1 cellular context compared by ENCODE assay signal in the genomic region with DNA sequence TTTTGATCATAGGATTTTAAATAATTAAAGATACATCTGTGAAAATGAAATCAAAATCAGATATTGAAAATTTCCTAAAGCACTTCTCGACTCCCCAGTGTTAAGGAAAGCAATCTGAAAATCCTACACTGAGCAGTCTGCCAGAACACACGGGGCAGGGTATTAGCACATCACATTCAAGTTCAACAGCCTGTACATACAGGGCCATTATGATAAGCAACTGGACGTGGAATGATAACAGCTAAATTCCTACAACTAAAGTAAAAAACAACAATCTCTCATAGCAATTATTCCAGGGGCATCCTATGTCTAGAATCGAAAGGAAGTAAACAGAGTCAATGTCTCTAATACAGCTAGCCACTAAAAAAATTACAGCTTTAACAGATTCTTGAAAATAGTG.
TF ChIP-seq lines count a peak whose summit lies in the region.

No MANE protein-coding gene starts in this region.

TF ChIP-seq in K562, 482 proteins besides CTCF, POLR2A, EP300 and RAD21:
- TF ChIP-seq TRIM24 (IDR thresholded peaks at IDR 0.05) (peak in 1 of 2 experiments; percentile 39; a peak in 1 of 4 replicates), HNRNPL (IDR thresholded peaks at IDR 0.05; ENCODE audit: low read depth, low read length) (no peak), KDM1A (IDR thresholded peaks at IDR 0.05) (peak; percentile 45 to 68), TCF3 (CRISPR knock-in tag; IDR thresholded peaks at IDR 0.05) (peak; percentile 52), TEAD4 (IDR thresholded peaks at IDR 0.05; ENCODE audit: low read length) (peak; percentile 78), TEAD4 (CRISPR knock-in tag; IDR thresholded peaks at IDR 0.05; ENCODE audit: borderline replicate concordance) (no peak), DACH1 (IDR thresholded peaks at IDR 0.05; ENCODE audit: partially characterized antibody) (peak; percentile 55), CBFA2T2 (conservative IDR thresholded peaks at IDR 0.05) (peak; percentile 67), RCOR1 (IDR thresholded peaks at IDR 0.05; ENCODE audit: borderline replicate concordance in 1 of 2, low read depth in 2 of 2, low read length in 2 of 2) (0 out of 4 replicates have a peak, but pooled peaks of 1 of the 2 experiments have one; percentile 6), CBFA2T3 (IDR thresholded peaks at IDR 0.05) (peak; percentile 80), ARID1B (IDR thresholded peaks at IDR 0.05) (peak; percentile 76), DPF2 (IDR thresholded peaks at IDR 0.05) (peak; percentile 51; the same call in 1 of the 2 replicates), CHD2 (IDR thresholded peaks at IDR 0.05; ENCODE audit: low read depth, low read length) (no peak), MTA2 (IDR thresholded peaks at IDR 0.05; ENCODE audit: low read depth) (0 out of 2 replicates have a peak, but pooled peaks have one; percentile 20), FOXK2 (conservative IDR thresholded peaks at IDR 0.05 in 1 of 2, IDR thresholded peaks at IDR 0.05 in 1 of 2; ENCODE audit: low read depth in 2 of 2) (0 out of 4 replicates have a peak, but pooled peaks of 1 of the 2 experiments have one; percentile 17), NCOR1 (IDR thresholded peaks at IDR 0.05) (peak; percentile 48), NCOA2 (IDR thresholded peaks at IDR 0.05; ENCODE audit: partially characterized antibody in 2 of 2) (no peak), CEBPB (tag; IDR thresholded peaks at IDR 0.05) (peak; percentile 9; the same call in 1 of the 2 replicates), TAL1 (IDR thresholded peaks at IDR 0.05) (peak; percentile 71)
- TF ChIP-seq, protein P1, sequence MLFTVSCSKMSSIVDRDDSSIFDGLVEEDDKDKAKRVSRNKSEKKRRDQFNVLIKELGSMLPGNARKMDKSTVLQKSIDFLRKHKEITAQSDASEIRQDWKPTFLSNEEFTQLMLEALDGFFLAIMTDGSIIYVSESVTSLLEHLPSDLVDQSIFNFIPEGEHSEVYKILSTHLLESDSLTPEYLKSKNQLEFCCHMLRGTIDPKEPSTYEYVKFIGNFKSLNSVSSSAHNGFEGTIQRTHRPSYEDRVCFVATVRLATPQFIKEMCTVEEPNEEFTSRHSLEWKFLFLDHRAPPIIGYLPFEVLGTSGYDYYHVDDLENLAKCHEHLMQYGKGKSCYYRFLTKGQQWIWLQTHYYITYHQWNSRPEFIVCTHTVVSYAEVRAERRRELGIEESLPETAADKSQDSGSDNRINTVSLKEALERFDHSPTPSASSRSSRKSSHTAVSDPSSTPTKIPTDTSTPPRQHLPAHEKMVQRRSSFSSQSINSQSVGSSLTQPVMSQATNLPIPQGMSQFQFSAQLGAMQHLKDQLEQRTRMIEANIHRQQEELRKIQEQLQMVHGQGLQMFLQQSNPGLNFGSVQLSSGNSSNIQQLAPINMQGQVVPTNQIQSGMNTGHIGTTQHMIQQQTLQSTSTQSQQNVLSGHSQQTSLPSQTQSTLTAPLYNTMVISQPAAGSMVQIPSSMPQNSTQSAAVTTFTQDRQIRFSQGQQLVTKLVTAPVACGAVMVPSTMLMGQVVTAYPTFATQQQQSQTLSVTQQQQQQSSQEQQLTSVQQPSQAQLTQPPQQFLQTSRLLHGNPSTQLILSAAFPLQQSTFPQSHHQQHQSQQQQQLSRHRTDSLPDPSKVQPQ (CRISPR knock-in tag; IDR thresholded peaks at IDR 0.05; ENCODE audit: borderline replicate concordance): no peak
- TF ChIP-seq, protein P2, sequence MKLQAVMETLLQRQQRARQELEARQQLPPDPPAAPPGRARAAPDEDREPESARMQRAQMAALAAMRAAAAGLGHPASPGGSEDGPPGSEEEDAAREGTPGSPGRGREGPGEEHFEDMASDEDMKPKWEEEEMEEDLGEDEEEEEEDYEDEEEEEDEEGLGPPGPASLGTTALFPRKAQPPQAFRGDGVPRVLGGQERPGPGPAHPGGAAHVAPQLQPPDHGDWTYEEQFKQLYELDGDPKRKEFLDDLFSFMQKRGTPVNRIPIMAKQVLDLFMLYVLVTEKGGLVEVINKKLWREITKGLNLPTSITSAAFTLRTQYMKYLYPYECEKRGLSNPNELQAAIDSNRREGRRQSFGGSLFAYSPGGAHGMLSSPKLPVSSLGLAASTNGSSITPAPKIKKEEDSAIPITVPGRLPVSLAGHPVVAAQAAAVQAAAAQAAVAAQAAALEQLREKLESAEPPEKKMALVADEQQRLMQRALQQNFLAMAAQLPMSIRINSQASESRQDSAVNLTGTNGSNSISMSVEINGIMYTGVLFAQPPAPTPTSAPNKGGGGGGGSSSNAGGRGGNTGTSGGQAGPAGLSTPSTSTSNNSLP (IDR thresholded peaks at IDR 0.05; ENCODE audit: borderline replicate concordance, low read depth, low read length): 0 out of 2 replicates have a peak, but pooled peaks have one; percentile 31
- TF ChIP-seq, protein P3, sequence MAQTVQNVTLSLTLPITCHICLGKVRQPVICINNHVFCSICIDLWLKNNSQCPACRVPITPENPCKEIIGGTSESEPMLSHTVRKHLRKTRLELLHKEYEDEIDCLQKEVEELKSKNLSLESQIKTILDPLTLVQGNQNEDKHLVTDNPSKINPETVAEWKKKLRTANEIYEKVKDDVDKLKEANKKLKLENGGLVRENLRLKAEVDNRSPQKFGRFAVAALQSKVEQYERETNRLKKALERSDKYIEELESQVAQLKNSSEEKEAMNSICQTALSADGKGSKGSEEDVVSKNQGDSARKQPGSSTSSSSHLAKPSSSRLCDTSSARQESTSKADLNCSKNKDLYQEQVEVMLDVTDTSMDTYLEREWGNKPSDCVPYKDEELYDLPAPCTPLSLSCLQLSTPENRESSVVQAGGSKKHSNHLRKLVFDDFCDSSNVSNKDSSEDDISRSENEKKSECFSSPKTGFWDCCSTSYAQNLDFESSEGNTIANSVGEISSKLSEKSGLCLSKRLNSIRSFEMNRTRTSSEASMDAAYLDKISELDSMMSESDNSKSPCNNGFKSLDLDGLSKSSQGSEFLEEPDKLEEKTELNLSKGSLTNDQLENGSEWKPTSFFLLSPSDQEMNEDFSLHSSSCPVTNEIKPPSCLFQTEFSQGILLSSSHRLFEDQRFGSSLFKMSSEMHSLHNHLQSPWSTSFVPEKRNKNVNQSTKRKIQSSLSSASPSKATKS (CRISPR knock-in tag; IDR thresholded peaks at IDR 0.05): no peak
- TF ChIP-seq, protein P4, sequence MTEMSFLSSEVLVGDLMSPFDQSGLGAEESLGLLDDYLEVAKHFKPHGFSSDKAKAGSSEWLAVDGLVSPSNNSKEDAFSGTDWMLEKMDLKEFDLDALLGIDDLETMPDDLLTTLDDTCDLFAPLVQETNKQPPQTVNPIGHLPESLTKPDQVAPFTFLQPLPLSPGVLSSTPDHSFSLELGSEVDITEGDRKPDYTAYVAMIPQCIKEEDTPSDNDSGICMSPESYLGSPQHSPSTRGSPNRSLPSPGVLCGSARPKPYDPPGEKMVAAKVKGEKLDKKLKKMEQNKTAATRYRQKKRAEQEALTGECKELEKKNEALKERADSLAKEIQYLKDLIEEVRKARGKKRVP (CRISPR knock-in tag; IDR thresholded peaks at IDR 0.05): no peak
